Comparison of ENCODE assay signal across 21 cellular contexts in the genomic region with DNA sequence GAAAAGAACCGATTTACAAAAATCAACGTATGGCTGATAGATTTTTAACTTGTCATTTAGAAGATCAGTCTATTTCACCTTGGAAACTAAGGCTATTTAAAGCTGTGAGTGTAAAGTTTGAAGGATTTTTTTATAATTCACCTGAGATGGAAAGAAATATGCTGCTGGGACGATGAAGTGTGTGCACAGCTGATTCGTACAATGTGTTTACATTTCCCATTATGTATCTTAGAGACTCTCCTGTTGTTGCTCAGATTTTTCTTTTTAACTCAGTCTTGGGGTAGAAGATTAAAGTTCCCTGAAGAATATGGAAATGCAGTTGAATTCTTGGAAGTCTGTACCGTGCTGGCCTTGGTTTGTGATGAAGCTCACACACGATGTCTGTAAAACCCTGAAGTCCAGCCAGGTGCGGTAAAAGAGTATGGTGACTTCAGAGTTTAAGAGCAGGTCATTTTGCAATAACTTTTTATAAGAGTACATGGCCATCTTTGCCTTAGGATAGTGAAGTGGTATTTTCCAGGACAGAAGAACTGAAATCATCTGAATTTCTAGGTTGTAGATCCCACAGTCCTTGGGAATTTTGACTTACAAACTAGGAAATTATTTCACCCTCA.
DNase-seq lines count a peak whose midpoint lies in the region; ATAC-seq, FAIRE-seq and TF ChIP-seq lines count a peak whose summit lies in the region.
"Had no signal": no experiment of that assay in that cellular context is flagged by ENCODE, and none has a peak within 500 bp of the region (broad histone marks: within the 10 kb centered on the region; RNA-seq: fewer than 3 reads in every experiment).

No MANE protein-coding gene starts in this region.

- TF ChIP-seq RAD21 in K562 (CRISPR knock-in tag; conservative IDR thresholded peaks at IDR 0.05 in 1 of 2, IDR thresholded peaks at IDR 0.05 in 1 of 2) = no peak

- H3K9me3 ChIP-seq in K562 (replicated peaks; ENCODE audit: control insufficient read depth, insufficient read depth, low read depth, low read length) (no peaks in the 10 kb centered on the region), left lung (no peaks in the 10 kb centered on the region), pancreas (no peaks in the 10 kb centered on the region)

- in situ Hi-C loops in K562 (cut with MboI) = no loop called here

- peaks cover 23 to 44% of the 10 kb centered on the region in 2 experiments for H3K27me3 ChIP-seq in K562 (ENCODE audit: control insufficient read depth in 2 of 2, insufficient read depth in 2 of 2, low read length in 2 of 2)
- no peaks in the 10 kb centered on the region for H3K27me3 ChIP-seq in left lung
- H3K27me3 ChIP-seq in pancreas = no peaks in the 10 kb centered on the region

- no peak overlapping the region for H3K4me3 Mint-ChIP-seq in immature natural killer cell
- H3K4me3 Mint-ChIP-seq: B cell; CD4-positive, alpha-beta memory T cell had no signal

- peak; percentile 35 for FAIRE-seq in K562 (lab: Jason Lieb, UNC)
- FAIRE-seq in pancreas (lab: Jason Lieb, UNC) = no peak
- FAIRE-seq: A204.1, GM12878, H54 had no signal

- no peak for TF ChIP-seq EP300 in K562 (IDR thresholded peaks at IDR 0.05; ENCODE audit: low read length)

- no peak overlapping the region for H3K27ac Mint-ChIP-seq in immature natural killer cell
- H3K27ac Mint-ChIP-seq: B cell had no signal

- no peaks in the 10 kb centered on the region for H3K9me3 Mint-ChIP-seq in immature natural killer cell
- H3K9me3 Mint-ChIP-seq: CD4-positive, alpha-beta memory T cell had no signal

- H4K20me1 ChIP-seq in K562 (replicated peaks; ENCODE audit: control insufficient read depth, insufficient read depth, low read length) = no peaks in the 10 kb centered on the region; the same call in 1 of the 2 replicates

- DNase-seq in NCI-H510A treated with DMSO at 0.1 percent for 48 hours (lab: John Stamatoyannopoulos, UW) = peak; percentile 69
- no peak for DNase-seq in NCI-H510A (lab: John Stamatoyannopoulos, UW)
- DNase-seq in K562 (ENCODE audit: extremely low read depth in 1 of 4, low spot score in 3 of 4) = no peak
- DNase-seq in left lung = no peak
- DNase-seq in pancreas = no peak
- no peak for DNase-seq in omental fat pad (ENCODE audit: low spot score)
- DNase-seq in immature natural killer cell = no peak
- DNase-seq: C1 segment of cervical spinal cord; Calu3; CD4-positive, alpha-beta memory T cell; COR-L47; EL; GDM1; GOT3; HCEC 1CT had no signal

- H3K9me1 ChIP-seq in K562 (ENCODE audit: control insufficient read depth, insufficient read depth, low read length) = no peaks in the 10 kb centered on the region

- intact Hi-C loops in K562 (cut with micrococcal nuclease) (no loop called here), left lung (cut with DNase I) (no loop called here), pancreas (cut with DNase I) (no loop called here)

- CTCF ChIA-PET in K562 (lab: Yijun Ruan, JAX; ENCODE audit: low intra/inter-chr PET ratio) = interaction anchor here (0.6 kb wide), 1 partner anchor 638 kb away, joined by 4 read pairs; no protein-coding TSS in a partner anchor

- H3K4me2 ChIP-seq in K562 (ENCODE audit: insufficient read depth, low read length) = no peak overlapping the region

- WGBS in K562 (ENCODE audit: insufficient coverage, low coverage, missing lambda C conversion rate) = 0% methylated on average over 7 of the region's 7 CpGs
- 38 to 44% methylated on average over 7 of the region's 7 CpGs for WGBS in pancreas, 2 donors

- H3K27me3 Mint-ChIP-seq in immature natural killer cell (ENCODE audit: low read depth in 3 of 3) = no peaks in the 10 kb centered on the region
- H3K27me3 Mint-ChIP-seq: B cell; CD4-positive, alpha-beta memory T cell had no signal

- H3K4me3 ChIP-seq in K562 = no peak overlapping the region
- H3K4me3 ChIP-seq in left lung = no peak overlapping the region
- H3K4me3 ChIP-seq in pancreas = no peak overlapping the region
- H3K4me3 ChIP-seq: GM12878 had no signal

- no peaks in the 10 kb centered on the region for H3K36me3 ChIP-seq in K562 (ENCODE audit: control insufficient read depth, insufficient read depth, low read length)
- H3K36me3 ChIP-seq in left lung = no peaks in the 10 kb centered on the region
- no peaks in the 10 kb centered on the region for H3K36me3 ChIP-seq in pancreas

- H3K4me1 ChIP-seq in K562 (replicated peaks in 1 of 2; ENCODE audit: control insufficient read depth in 2 of 2, insufficient read depth in 2 of 2, low read length in 2 of 2) (no peaks in the 10 kb centered on the region), left lung (peaks cover 7 to 35% of the 10 kb centered on the region in 2 donors), pancreas (peaks cover 3 to 10% (median 9%) of the 10 kb centered on the region in 3 donors)

- no peaks in the 10 kb centered on the region for H3K79me2 ChIP-seq in K562 (ENCODE audit: control insufficient read depth, insufficient read depth, low read length)

- H3K9ac ChIP-seq in K562 (ENCODE audit: insufficient read depth in 1 of 2, low read depth in 2 of 2, low read length in 2 of 2) = no peak overlapping the region

- H3K4me1 Mint-ChIP-seq in immature natural killer cell = no peaks in the 10 kb centered on the region
- H3K4me1 Mint-ChIP-seq: CD4-positive, alpha-beta memory T cell had no signal

- TF ChIP-seq CTCF in K562 (IDR thresholded peaks at IDR 0.05 in 2 of 3, conservative IDR thresholded peaks at IDR 0.05 in 1 of 3; ENCODE audit: insufficient read depth in 2 of 3, low read depth in 1 of 3, low read length in 3 of 3) (no peak), left lung (IDR thresholded peaks at IDR 0.05) (no peak), pancreas (IDR thresholded peaks at IDR 0.05) (no peak), omental fat pad (IDR thresholded peaks at IDR 0.05) (no peak)

- peaks cover 0 to 4% (median 0%) of the 10 kb centered on the region in 3 donors for H3K36me3 Mint-ChIP-seq in immature natural killer cell
- H3K36me3 Mint-ChIP-seq: CD4-positive, alpha-beta memory T cell had no signal

- POLR2A ChIA-PET in K562 (lab: Yijun Ruan, JAX) = no interaction called here

- no peak overlapping the region for H2AFZ ChIP-seq in K562 (ENCODE audit: low read depth, low read length)

- no peak overlapping the region for H3K27ac ChIP-seq in K562 (ENCODE audit: extremely low read depth, low read depth, low read length)
- peak overlapping the region in 1 of 2 donors; percentile 29 for H3K27ac ChIP-seq in left lung
- H3K27ac ChIP-seq in pancreas = peak overlapping the region; percentile 42 to 59 (median 44)
- H3K27ac ChIP-seq: 22Rv1 had no signal

- ATAC-seq in K562 = no peak
- ATAC-seq in left lung = peak; percentile 58
- peak; percentile 74 to 83 (median 78) for ATAC-seq in pancreas
- ATAC-seq in omental fat pad (ENCODE audit: low FRiP score) = no peak
- no peak for ATAC-seq in GM18858 (IDR thresholded peaks at IDR 0.05; ENCODE audit: unreplicated experiment)
- ATAC-seq: GM12878 had no signal

- no peak for TF ChIP-seq POLR2A in K562 (conservative IDR thresholded peaks at IDR 0.05)

- no TSS peak for BruUV-seq in K562 (replicated peaks; lab: Mats Ljungman, UMichigan)

TF ChIP-seq in K562, 482 proteins besides CTCF, POLR2A, EP300 and RAD21:
- TF ChIP-seq GATAD2A (IDR thresholded peaks at IDR 0.05) = no peak
- no peak for TF ChIP-seq BCL6 (CRISPR knock-in tag; IDR thresholded peaks at IDR 0.05)
- TF ChIP-seq ZKSCAN3 (CRISPR knock-in tag; IDR thresholded peaks at IDR 0.05) = no peak
- TF ChIP-seq CREM (IDR thresholded peaks at IDR 0.05; ENCODE audit: low read depth) = no peak
- TF ChIP-seq SMARCB1 (IDR thresholded peaks at IDR 0.05; ENCODE audit: insufficient read length, low read depth) = no peak
- no peak for TF ChIP-seq ZNF121 (CRISPR knock-in tag; conservative IDR thresholded peaks at IDR 0.05)
- TF ChIP-seq ZNF280A (IDR thresholded peaks at IDR 0.05; ENCODE audit: low read depth, partially characterized antibody) = no peak
- no peak for TF ChIP-seq VEZF1 (CRISPR knock-in tag; IDR thresholded peaks at IDR 0.05)
- TF ChIP-seq HNRNPK (IDR thresholded peaks at IDR 0.05; ENCODE audit: low read depth, low read length, poor library complexity, severe bottlenecking) = no peak

Comparison
In these comparisons a context has a peak if more than half of its experiments do, and no peak if none do; other contexts are left out.
1. ATAC-seq: peak in left lung (single experiment) and pancreas (4 of 4); none in K562 (single experiment), omental fat pad (single experiment) and GM18858 (single experiment).